ENCODE assay signal across 1 cellular context in the genomic region with DNA sequence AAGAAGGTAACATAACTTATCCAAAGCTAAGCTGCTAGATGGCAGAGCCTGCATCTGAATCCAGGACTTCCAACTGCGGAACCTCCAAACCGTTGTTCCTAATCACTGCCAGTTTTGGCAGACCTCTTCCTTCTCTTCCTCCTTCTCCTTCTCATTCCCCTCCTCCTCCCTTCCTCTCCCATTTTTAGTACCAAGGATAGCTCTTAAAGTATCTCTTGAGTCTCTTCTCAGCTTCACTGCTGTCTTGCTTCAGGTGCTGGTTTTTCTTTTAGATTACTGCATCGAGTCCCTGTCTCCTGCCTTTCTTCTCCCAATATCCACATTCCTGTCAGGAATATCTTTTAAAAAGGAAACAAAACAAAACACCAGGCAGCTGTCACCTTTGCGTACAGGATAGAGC.
TF ChIP-seq lines count a peak whose summit lies in the region.

No MANE protein-coding gene starts in this region.

TF ChIP-seq in HepG2, 621 proteins besides CTCF, POLR2A, EP300 and RAD21:
- TF ChIP-seq, protein P1, sequence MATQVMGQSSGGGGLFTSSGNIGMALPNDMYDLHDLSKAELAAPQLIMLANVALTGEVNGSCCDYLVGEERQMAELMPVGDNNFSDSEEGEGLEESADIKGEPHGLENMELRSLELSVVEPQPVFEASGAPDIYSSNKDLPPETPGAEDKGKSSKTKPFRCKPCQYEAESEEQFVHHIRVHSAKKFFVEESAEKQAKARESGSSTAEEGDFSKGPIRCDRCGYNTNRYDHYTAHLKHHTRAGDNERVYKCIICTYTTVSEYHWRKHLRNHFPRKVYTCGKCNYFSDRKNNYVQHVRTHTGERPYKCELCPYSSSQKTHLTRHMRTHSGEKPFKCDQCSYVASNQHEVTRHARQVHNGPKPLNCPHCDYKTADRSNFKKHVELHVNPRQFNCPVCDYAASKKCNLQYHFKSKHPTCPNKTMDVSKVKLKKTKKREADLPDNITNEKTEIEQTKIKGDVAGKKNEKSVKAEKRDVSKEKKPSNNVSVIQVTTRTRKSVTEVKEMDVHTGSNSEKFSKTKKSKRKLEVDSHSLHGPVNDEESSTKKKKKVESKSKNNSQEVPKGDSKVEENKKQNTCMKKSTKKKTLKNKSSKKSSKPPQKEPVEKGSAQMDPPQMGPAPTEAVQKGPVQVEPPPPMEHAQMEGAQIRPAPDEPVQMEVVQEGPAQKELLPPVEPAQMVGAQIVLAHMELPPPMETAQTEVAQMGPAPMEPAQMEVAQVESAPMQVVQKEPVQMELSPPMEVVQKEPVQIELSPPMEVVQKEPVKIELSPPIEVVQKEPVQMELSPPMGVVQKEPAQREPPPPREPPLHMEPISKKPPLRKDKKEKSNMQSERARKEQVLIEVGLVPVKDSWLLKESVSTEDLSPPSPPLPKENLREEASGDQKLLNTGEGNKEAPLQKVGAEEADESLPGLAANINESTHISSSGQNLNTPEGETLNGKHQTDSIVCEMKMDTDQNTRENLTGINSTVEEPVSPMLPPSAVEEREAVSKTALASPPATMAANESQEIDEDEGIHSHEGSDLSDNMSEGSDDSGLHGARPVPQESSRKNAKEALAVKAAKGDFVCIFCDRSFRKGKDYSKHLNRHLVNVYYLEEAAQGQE (IDR thresholded peaks at IDR 0.05; ENCODE audit: borderline replicate concordance in 1 of 2, low read depth in 1 of 2, low read length in 2 of 2), result peak in 1 of 2 experiments; percentile 86; a peak in 2 of 4 replicates
- TF ChIP-seq MIER2 (CRISPR knock-in tag; IDR thresholded peaks at IDR 0.05), result peak; percentile 85
- no peak for TF ChIP-seq MEIS2 (CRISPR knock-in tag; IDR thresholded peaks at IDR 0.05)
